22 cellular contexts compared by ENCODE assay signal in genomic region chr2:223060201-223060825, GRCh38. TPM values are rescaled to one million over a fixed set of nuclear protein-coding genes. Genes with fewer than 3 reads are reported as not detected.
DNase-seq lines count a peak whose midpoint lies in the region; ATAC-seq, FAIRE-seq and TF ChIP-seq lines count a peak whose summit lies in the region.
"Had no signal": no experiment of that assay in that cellular context is flagged by ENCODE, and none has a peak within 500 bp of the region (broad histone marks: within the 10 kb centered on the region; RNA-seq: fewer than 3 reads in every experiment).

No MANE protein-coding gene starts in this region.

- H2BK15ac ChIP-seq in mesenchymal stem cell (ENCODE audit: low read depth, poor library complexity, severe bottlenecking) = no peak overlapping the region

- no peak overlapping the region for H3K27ac Mint-ChIP-seq in activated T-helper 17 cell treated with anti-CD3 and anti-CD28 coated beads, Interleukin-2, amount 50 U/mL, for 72 hours
- H3K27ac Mint-ChIP-seq in CD8-positive, alpha-beta T cell = no peak overlapping the region

- H3K4ac ChIP-seq in mesenchymal stem cell (ENCODE audit: low read depth in 1 of 2, low read length in 2 of 2) = peak overlapping the region in 1 of 2 experiments; percentile 61

- H2AK5ac ChIP-seq in mesenchymal stem cell (ENCODE audit: low read length, severe bottlenecking) = peak overlapping the region; percentile 47

- CTCF ChIA-PET in CD8-positive, alpha-beta T cell (lab: Charles Lee) = no interaction called here

- FAIRE-seq in frontal cortex (lab: Jason Lieb, UNC) = no peak
- FAIRE-seq: GM12878, GM19239 had no signal

- no peak overlapping the region for H2BK120ac ChIP-seq in mesenchymal stem cell (ENCODE audit: low read depth, low read length)

- H4K8ac ChIP-seq in mesenchymal stem cell (ENCODE audit: low read length) = no peak overlapping the region

- H3K4me3 ChIP-seq in mesenchymal stem cell (ENCODE audit: insufficient read depth in 1 of 2, low read depth in 1 of 2, low read length in 2 of 2) = no peak overlapping the region
- H3K4me3 ChIP-seq in smooth muscle cell = no peak overlapping the region
- H3K4me3 ChIP-seq in CD8-positive, alpha-beta T cell (ENCODE audit: low read depth, low read length) = no peak overlapping the region
- H3K4me3 ChIP-seq: GM12878, Peyer's patch had no signal

- H2BK12ac ChIP-seq in mesenchymal stem cell (ENCODE audit: low read length in 2 of 2) = peak overlapping the region in 1 of 2 experiments; percentile 65

- H3K9me3 ChIP-seq in mesenchymal stem cell (ENCODE audit: control insufficient read depth, low read length) (no peaks in the 10 kb centered on the region), smooth muscle cell (replicated peaks; ENCODE audit: low read depth) (no peaks in the 10 kb centered on the region)
- no peaks in the 10 kb centered on the region for H3K9me3 ChIP-seq in CD8-positive, alpha-beta T cell (ENCODE audit: low read length)
- H3K9me3 ChIP-seq: Peyer's patch had no signal

- intact Hi-C loops in CD8-positive, alpha-beta T cell (cut with DNase I, micrococcal nuclease) = no loop called here

- peak overlapping the region; percentile 28 to 62 for H3K18ac ChIP-seq in mesenchymal stem cell (ENCODE audit: low read depth in 1 of 2, low read length in 2 of 2)

- no peaks in the 10 kb centered on the region for H4K20me1 ChIP-seq in smooth muscle cell (ENCODE audit: low read depth)

- no peak overlapping the region for H3K23ac ChIP-seq in mesenchymal stem cell (ENCODE audit: low read length in 2 of 2)

- H3K4me3 Mint-ChIP-seq in activated T-helper 17 cell treated with anti-CD3 and anti-CD28 coated beads, Interleukin-2, amount 50 U/mL, for 72 hours = no peak overlapping the region
- no peak overlapping the region for H3K4me3 Mint-ChIP-seq in CD8-positive, alpha-beta T cell

- DNase-seq in DMS53 (lab: John Stamatoyannopoulos, UW) = peak; percentile 49
- DNase-seq in DMS53 treated with DMSO at 0.1 percent for 48 hours (lab: John Stamatoyannopoulos, UW; ENCODE audit: unreplicated experiment) = no peak
- DNase-seq in NCI-H774 (lab: John Stamatoyannopoulos, UW) = peak; percentile 24
- no peak for DNase-seq in mesenchymal stem cell
- DNase-seq in smooth muscle cell (lab: John Stamatoyannopoulos, UW; ENCODE audit: unreplicated experiment) = no peak
- no peak for DNase-seq in frontal cortex (ENCODE audit: low spot score in 2 of 2)
- DNase-seq in CD8-positive, alpha-beta T cell = no peak
- DNase-seq: 8988T, DMS79, EL, GDM1, KG1, MM.1S, NCI-H2227 treated with DMSO at 0.1 percent for 48 hours, NCI-H526 treated with DMSO at 0.1 percent for 48 hours, Peyer's patch, SHP77 treated with DMSO at 0.1 percent for 48 hours had no signal

- peaks cover 0 to 4% of the 10 kb centered on the region in 2 experiments for H3K27me3 ChIP-seq in mesenchymal stem cell (ENCODE audit: control insufficient read depth in 1 of 2, insufficient read depth in 1 of 2, low read length in 2 of 2)
- H3K27me3 ChIP-seq in smooth muscle cell (ENCODE audit: low read depth) = no peaks in the 10 kb centered on the region
- no peaks in the 10 kb centered on the region for H3K27me3 ChIP-seq in CD8-positive, alpha-beta T cell (ENCODE audit: insufficient read depth, low read length)
- H3K27me3 ChIP-seq: Peyer's patch had no signal

- peaks cover 19% of the 10 kb centered on the region for H3K27me3 Mint-ChIP-seq in activated T-helper 17 cell treated with anti-CD3 and anti-CD28 coated beads, Interleukin-2, amount 50 U/mL, for 72 hours
- peaks cover 13% of the 10 kb centered on the region for H3K27me3 Mint-ChIP-seq in CD8-positive, alpha-beta T cell (ENCODE audit: low read depth)

- H3K79me2 ChIP-seq in smooth muscle cell (ENCODE audit: low read depth) = no peaks in the 10 kb centered on the region

- peak overlapping the region; percentile 14 for H2AFZ ChIP-seq in mesenchymal stem cell (ENCODE audit: low read depth, low read length)
- peak overlapping the region; percentile 7 for H2AFZ ChIP-seq in smooth muscle cell (ENCODE audit: low read depth)

- H3K36me3 Mint-ChIP-seq in activated T-helper 17 cell treated with anti-CD3 and anti-CD28 coated beads, Interleukin-2, amount 50 U/mL, for 72 hours (ENCODE audit: low read depth) = no peaks in the 10 kb centered on the region
- no peaks in the 10 kb centered on the region for H3K36me3 Mint-ChIP-seq in CD8-positive, alpha-beta T cell

- no peak overlapping the region for H4K91ac ChIP-seq in mesenchymal stem cell (ENCODE audit: low read length)

- H3K36me3 ChIP-seq in mesenchymal stem cell (ENCODE audit: control insufficient read depth in 1 of 2, insufficient read depth in 2 of 2, low read depth in 1 of 2, low read length in 2 of 2) = no peaks in the 10 kb centered on the region
- no peaks in the 10 kb centered on the region for H3K36me3 ChIP-seq in smooth muscle cell (ENCODE audit: low read depth)
- H3K36me3 ChIP-seq in CD8-positive, alpha-beta T cell (ENCODE audit: insufficient read depth, low read length) = no peaks in the 10 kb centered on the region
- H3K36me3 ChIP-seq: Peyer's patch had no signal

- H3K4me1 ChIP-seq in mesenchymal stem cell (ENCODE audit: control insufficient read depth, insufficient read depth, low read depth, low read length) (peaks cover 4% of the 10 kb centered on the region), smooth muscle cell (ENCODE audit: low read depth) (peaks cover 18% of the 10 kb centered on the region)
- H3K4me1 ChIP-seq in CD8-positive, alpha-beta T cell (ENCODE audit: insufficient read depth, low read length) = no peaks in the 10 kb centered on the region
- H3K4me1 ChIP-seq: Peyer's patch had no signal

- H3K4me2 ChIP-seq in mesenchymal stem cell (ENCODE audit: low read length, poor library complexity, severe bottlenecking) (no peak overlapping the region), smooth muscle cell (peak overlapping the region; percentile 29)

- ATAC-seq in activated T-helper 17 cell treated with anti-CD3 and anti-CD28 coated beads, Interleukin-2, amount 50 U/mL, for 72 hours (replicated peaks) = no peak
- no peak for ATAC-seq in CD8-positive, alpha-beta T cell
- ATAC-seq: GM12878, HCT116 had no signal

- H3K9ac ChIP-seq in mesenchymal stem cell (ENCODE audit: low read length) (no peak overlapping the region), smooth muscle cell (ENCODE audit: low read depth) (no peak overlapping the region)

- H3K27ac ChIP-seq in mesenchymal stem cell (ENCODE audit: low read length, poor library complexity, severe bottlenecking) (no peak overlapping the region), smooth muscle cell (ENCODE audit: low read depth) (peak overlapping the region; percentile 89)
- H3K27ac ChIP-seq in CD8-positive, alpha-beta T cell (ENCODE audit: low read depth, low read length) = no peak overlapping the region
- H3K27ac ChIP-seq: Peyer's patch had no signal

- H2BK5ac ChIP-seq in mesenchymal stem cell (ENCODE audit: low read depth, low read length, poor library complexity, severe bottlenecking) = no peak overlapping the region

- WGBS in mesenchymal stem cell = 97% methylated on average over 4 of the region's 4 CpGs
- 91% methylated on average over 4 of the region's 4 CpGs for WGBS in smooth muscle cell (ENCODE audit: low lambda C conversion rate)

- no peak for TF ChIP-seq CTCF in smooth muscle cell (IDR thresholded peaks at IDR 0.05; ENCODE audit: borderline replicate concordance, insufficient read depth, poor library complexity, severe bottlenecking)
- no peak for TF ChIP-seq CTCF in CD8-positive, alpha-beta T cell (IDR thresholded peaks at IDR 0.05)

- no peaks in the 10 kb centered on the region for H3K9me3 Mint-ChIP-seq in activated T-helper 17 cell treated with anti-CD3 and anti-CD28 coated beads, Interleukin-2, amount 50 U/mL, for 72 hours
- H3K9me3 Mint-ChIP-seq in CD8-positive, alpha-beta T cell = no peaks in the 10 kb centered on the region

- no peaks in the 10 kb centered on the region for H3K4me1 Mint-ChIP-seq in activated T-helper 17 cell treated with anti-CD3 and anti-CD28 coated beads, Interleukin-2, amount 50 U/mL, for 72 hours
- no peaks in the 10 kb centered on the region for H3K4me1 Mint-ChIP-seq in CD8-positive, alpha-beta T cell (ENCODE audit: low read depth)

- peaks cover 41% of the 10 kb centered on the region for H3F3A ChIP-seq in smooth muscle cell (ENCODE audit: low read depth)

- POLR2A ChIA-PET in CD8-positive, alpha-beta T cell (lab: Charles Lee) = no interaction called here

- H3K14ac ChIP-seq in mesenchymal stem cell (ENCODE audit: low read length in 2 of 2) = peak overlapping the region in 1 of 2 experiments; percentile 11

- no peaks in the 10 kb centered on the region for H3K79me1 ChIP-seq in mesenchymal stem cell (replicated peaks; ENCODE audit: low read length, poor library complexity, severe bottlenecking)

RNA-seq across cellular contexts. Expression of gene KCNE4, which starts 8.3 kb away (rescaled TPM):
- 46.9 TPM for polyA plus RNA-seq in mesenchymal stem cell (2013, experiment 1 of 2)
- 47.3 TPM for polyA plus RNA-seq in mesenchymal stem cell (2013, experiment 2 of 2)
- 36.7 and 52.8 TPM in 2 replicates for total RNA-seq in smooth muscle cell
- 39.6 and 67.5 TPM in 2 replicates for polyA plus RNA-seq in smooth muscle cell
- 2.4 TPM for total RNA-seq in frontal cortex
- not detected for total RNA-seq in activated T-helper 17 cell treated with anti-CD3 and anti-CD28 coated beads, Interleukin-2, amount 50 U/mL, for 72 hours
- not detected for total RNA-seq in CD8-positive, alpha-beta T cell
- total RNA-seq: GM12878, HT1080 had no signal

Comparison
In these comparisons a context has a peak if more than half of its experiments do, and no peak if none do; other contexts are left out.
1. DNase-seq: peak in DMS53 (single experiment) and NCI-H774 (single experiment); none in DMS53 treated with DMSO at 0.1 percent for 48 hours (single experiment), mesenchymal stem cell (single experiment), smooth muscle cell (single experiment), frontal cortex (0 of 2) and CD8-positive, alpha-beta T cell (0 of 7).
2. RNA of gene KCNE4, which starts 8.3 kb away (total RNA-seq): 36.7 to 52.8 TPM in smooth muscle cell; 2.4 TPM in frontal cortex (single experiment), not detected in activated T-helper 17 cell treated with anti-CD3 and anti-CD28 coated beads, Interleukin-2, amount 50 U/mL, for 72 hours and not detected in CD8-positive, alpha-beta T cell; every median in the first group is over 10 times any median in the second.